16 cellular contexts compared by ENCODE assay signal in genomic region chr4:96343836-96344235, GRCh38.
DNase-seq lines count a peak whose midpoint lies in the region; ATAC-seq and TF ChIP-seq lines count a peak whose summit lies in the region.
"Had no signal": no experiment of that assay in that cellular context is flagged by ENCODE, and none has a peak within 500 bp of the region (broad histone marks: within the 10 kb centered on the region; RNA-seq: fewer than 3 reads in every experiment).

No MANE protein-coding gene starts in this region.

- H3K27me3 ChIP-seq in A673 (replicated peaks; ENCODE audit: insufficient read depth, low read depth, low read length, poor library complexity) (no peaks in the 10 kb centered on the region), HUES48 (ENCODE audit: control insufficient read depth, insufficient read depth, low read length) (no peaks in the 10 kb centered on the region), iPS-20b (ENCODE audit: insufficient read depth, low read length) (no peaks in the 10 kb centered on the region)
- H3K27me3 ChIP-seq: BLaER1 treated with 17β-estradiol and CSF1 and Interleukin-3, amounts not matched to agents 10 nM and 100 nM had no signal

- H3K4me3 ChIP-seq in A673 (ENCODE audit: low read depth, low read length, poor library complexity, severe bottlenecking), result no peak overlapping the region
- peak overlapping the region; percentile 22; the same call in 1 of the 2 replicates for H3K4me3 ChIP-seq in HUES48 (ENCODE audit: low read depth, low read length)
- H3K4me3 ChIP-seq in iPS-20b (ENCODE audit: low read length), result peak overlapping the region; percentile 39; the same call in 1 of the 2 replicates
- H3K4me3 ChIP-seq: BLaER1 treated with 17β-estradiol and CSF1 and Interleukin-3, amounts not matched to agents 10 nM and 100 nM; K562 had no signal

- H3K9ac ChIP-seq in HUES48 (ENCODE audit: low read depth, low read length) (peak overlapping the region; percentile 16; the same call in 1 of the 2 replicates), iPS-20b (ENCODE audit: low read depth, low read length) (no peak overlapping the region)
- H3K9ac ChIP-seq: BLaER1 treated with 17β-estradiol and CSF1 and Interleukin-3, amounts not matched to agents 10 nM and 100 nM had no signal

- intact Hi-C loops in A673 (cut with micrococcal nuclease; ENCODE audit: unreplicated experiment), result no loop called here

- H3K4me1 ChIP-seq in A673 (ENCODE audit: insufficient read depth, low read length, poor library complexity, severe bottlenecking) (no peaks in the 10 kb centered on the region), HUES48 (ENCODE audit: control insufficient read depth, insufficient read depth, low read length) (peaks cover 37% of the 10 kb centered on the region), iPS-20b (ENCODE audit: insufficient read depth, low read length) (peaks cover 28% of the 10 kb centered on the region; the same call in 1 of the 2 replicates)
- H3K4me1 ChIP-seq: BLaER1 treated with 17β-estradiol and CSF1 and Interleukin-3, amounts not matched to agents 10 nM and 100 nM; Caco-2 had no signal

- peak; percentile 17 for DNase-seq in A673 (ENCODE audit: low spot score)
- peak; percentile 22 for DNase-seq in NCI-H345 treated with DMSO at 0.1 percent for 48 hours (lab: John Stamatoyannopoulos, UW; ENCODE audit: unreplicated experiment)
- no peak for DNase-seq in DMS79 (lab: John Stamatoyannopoulos, UW)
- no peak for DNase-seq in C1 segment of cervical spinal cord (lab: John Stamatoyannopoulos, UW)
- DNase-seq: 8988T; Caco-2; CD4-positive, alpha-beta T cell; GDM1; HFFc6; IMR-90 had no signal

- H3K27ac ChIP-seq in A673 (ENCODE audit: low read depth, low read length, poor library complexity, severe bottlenecking), result no peak overlapping the region
- peak overlapping the region; percentile 96 for H3K27ac ChIP-seq in HUES48 (ENCODE audit: low read depth, low read length)
- no peak overlapping the region for H3K27ac ChIP-seq in iPS-20b (ENCODE audit: low read length)
- H3K27ac ChIP-seq: BLaER1 treated with 17β-estradiol and CSF1 and Interleukin-3, amounts not matched to agents 10 nM and 100 nM had no signal

- H3K9me3 ChIP-seq in A673 (ENCODE audit: low read depth, low read length, poor library complexity, severe bottlenecking), result no peaks in the 10 kb centered on the region
- H3K9me3 ChIP-seq in HUES48 (ENCODE audit: control insufficient read depth, insufficient read depth, low read length), result peaks cover 3% of the 10 kb centered on the region; the same call in 1 of the 2 replicates
- H3K9me3 ChIP-seq in iPS-20b (ENCODE audit: insufficient read depth, low read depth, low read length), result no peaks in the 10 kb centered on the region; the same call in 1 of the 2 replicates
- H3K9me3 ChIP-seq: BLaER1 treated with 17β-estradiol and CSF1 and Interleukin-3, amounts not matched to agents 10 nM and 100 nM; Caco-2 had no signal

- no peak for ATAC-seq in HG03469 (IDR thresholded peaks at IDR 0.05; ENCODE audit: unreplicated experiment)
- ATAC-seq: HCT116, K562 had no signal

- TF ChIP-seq CTCF in A673 (conservative IDR thresholded peaks at IDR 0.05; ENCODE audit: low read depth, low read length), result no peak

- CTCF ChIA-PET in A673 (lab: Charles Lee), result no interaction called here

- POLR2A ChIA-PET in A673 (lab: Charles Lee; ENCODE audit: low non-redundant PET), result no interaction called here

- H3K36me3 ChIP-seq in A673 (ENCODE audit: insufficient read depth, low read length, poor library complexity, severe bottlenecking), result no peaks in the 10 kb centered on the region
- H3K36me3 ChIP-seq in HUES48 (ENCODE audit: control insufficient read depth, insufficient read depth, low read length), result no peaks in the 10 kb centered on the region
- H3K36me3 ChIP-seq in iPS-20b (ENCODE audit: insufficient read depth, low read depth, low read length), result no peaks in the 10 kb centered on the region
- H3K36me3 ChIP-seq: BLaER1 treated with 17β-estradiol and CSF1 and Interleukin-3, amounts not matched to agents 10 nM and 100 nM had no signal

- no TSS peak for BruUV-seq in A673 (replicated peaks; lab: Mats Ljungman, UMichigan)

Comparison
In these comparisons a context has a peak if more than half of its experiments do, and no peak if none do; other contexts are left out.
1. DNase-seq: peak in A673 (single experiment) and NCI-H345 treated with DMSO at 0.1 percent for 48 hours (single experiment); none in DMS79 (single experiment) and C1 segment of cervical spinal cord (0 of 14).